In the genomic region with DNA sequence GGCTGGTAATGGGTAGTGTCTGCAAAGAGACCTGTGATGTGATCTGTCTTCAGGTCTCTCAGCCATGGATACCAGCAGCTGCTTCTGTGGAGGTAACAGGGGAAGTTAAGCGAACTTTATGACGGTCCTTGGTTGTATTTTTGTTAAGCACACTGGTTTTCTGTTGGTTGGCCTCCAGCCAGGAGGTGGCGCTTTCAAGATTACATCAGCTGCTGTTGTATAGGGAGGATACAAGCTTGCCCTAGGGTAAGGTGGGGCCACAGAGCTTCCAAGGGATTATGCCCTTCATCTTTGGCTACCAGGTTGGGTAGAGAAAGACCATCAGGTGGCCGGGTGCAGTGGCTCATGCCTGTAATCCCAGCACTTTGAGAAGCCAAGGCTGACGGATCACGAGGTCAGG, we compare ENCODE assay signal across 15 cellular contexts.
"Had no signal": no experiment of that assay in that cellular context is flagged by ENCODE, and none has a peak within 500 bp of the region (broad histone marks: within the 10 kb centered on the region; RNA-seq: fewer than 3 reads in every experiment).

No MANE protein-coding gene starts in this region.

- H3K27me3 ChIP-seq: cardiac muscle cell, heart left ventricle, transverse colon had no signal

- H3K4me2 ChIP-seq: smooth muscle cell had no signal

- H3K27ac ChIP-seq: cardiac muscle cell, heart left ventricle, transverse colon had no signal

- H3K9me3 ChIP-seq: heart left ventricle, transverse colon had no signal

- DNase-seq: activated CD4-positive, alpha-beta T cell treated with anti-CD3 and anti-CD28 coated beads for 4 hours; activated CD8-positive, alpha-beta memory T cell treated with anti-CD3 and anti-CD28 coated beads for 24 hours; activated naive CD4-positive, alpha-beta T cell treated with anti-CD3 and anti-CD28 coated beads for 36 hours; activated T-cell treated with anti-CD3 and anti-CD28 coated beads for 4 hours; heart left ventricle; natural killer cell; nucleus accumbens; transverse colon had no signal

- H3K27ac Mint-ChIP-seq: activated naive CD4-positive, alpha-beta T cell treated with anti-CD3 and anti-CD28 coated beads for 36 hours; activated T-helper 17 cell treated with anti-CD3 and anti-CD28 coated beads, Interleukin-2, amount 50 U/mL, for 72 hours; natural killer cell; progenitor cell of endocrine pancreas had no signal

- H3K36me3 ChIP-seq: cardiac muscle cell, heart left ventricle, transverse colon had no signal

- H3K4me1 ChIP-seq: heart left ventricle, transverse colon had no signal

- H3K4me3 ChIP-seq: cardiac muscle cell, heart left ventricle, smooth muscle cell, transverse colon had no signal

- H3K4me3 Mint-ChIP-seq: activated naive CD4-positive, alpha-beta T cell treated with anti-CD3 and anti-CD28 coated beads for 36 hours; activated T-helper 17 cell treated with anti-CD3 and anti-CD28 coated beads, Interleukin-2, amount 50 U/mL, for 72 hours; natural killer cell had no signal

- ATAC-seq: activated T-helper 17 cell treated with anti-CD3 and anti-CD28 coated beads, Interleukin-2, amount 50 U/mL, for 72 hours; heart left ventricle; natural killer cell had no signal

- H3K4me1 Mint-ChIP-seq: activated T-helper 17 cell treated with anti-CD3 and anti-CD28 coated beads, Interleukin-2, amount 50 U/mL, for 72 hours; natural killer cell had no signal

- FAIRE-seq: colon, frontal cortex, islet of Langerhans had no signal

- H3K27me3 Mint-ChIP-seq: activated T-helper 17 cell treated with anti-CD3 and anti-CD28 coated beads, Interleukin-2, amount 50 U/mL, for 72 hours; progenitor cell of endocrine pancreas had no signal
